ENCODE assay signal across 18 cellular contexts in genomic region chr3:8536106-8537052, GRCh38. TPM values are rescaled to one million over a fixed set of nuclear protein-coding genes. Genes with fewer than 3 reads are reported as not detected.
DNase-seq lines count a peak whose midpoint lies in the region; TF ChIP-seq lines count a peak whose summit lies in the region.
"Had no signal": no experiment of that assay in that cellular context is flagged by ENCODE, and none has a peak within 500 bp of the region (broad histone marks: within the 10 kb centered on the region; RNA-seq: fewer than 3 reads in every experiment).

No MANE protein-coding gene starts in this region.

- H3K27me3 ChIP-seq in spleen (replicated peaks in 1 of 7) = no peaks in the 10 kb centered on the region
- H3K27me3 ChIP-seq: SJSA1 had no signal

- WGBS in spleen, 5 donors = 60 to 72% (median 71%) methylated on average over 7 to 8 of the region's 8 CpGs

- H3K27ac Mint-ChIP-seq in HFFc6 (peak overlapping the region; percentile 62), brain (peak overlapping the region in 3 of 5 experiments; percentile 57 to 86 (median 83)), MCF 10A (ENCODE audit: low read depth, unreplicated experiment) (no peak overlapping the region), CD14-positive monocyte (no peak overlapping the region)
- H3K27ac Mint-ChIP-seq in activated CD4-positive, alpha-beta memory T cell treated with anti-CD3 and anti-CD28 coated beads, Interleukin-2, amount 10 ng/mL, durations not matched to agents 7 days and 5 days = no peak overlapping the region
- H3K27ac Mint-ChIP-seq: activated CD8-positive, alpha-beta T cell treated with anti-CD3 and anti-CD28 coated beads for 36 hours; activated T-helper 17 cell treated with anti-CD3 and anti-CD28 coated beads, Interleukin-2, amount 50 U/mL, for 72 hours; CD4-positive, CD25-positive, alpha-beta regulatory T cell had no signal

- H3K27ac ChIP-seq in spleen = peak overlapping the region in 7 of 8 donors; percentile 3 to 46 (median 17)
- H3K27ac ChIP-seq: SJSA1 had no signal

- peaks cover 11% of the 10 kb centered on the region for H3K27me3 Mint-ChIP-seq in HFFc6 (ENCODE audit: insufficient read depth)
- H3K27me3 Mint-ChIP-seq in brain = peaks cover 7% of the 10 kb centered on the region
- no peaks in the 10 kb centered on the region for H3K27me3 Mint-ChIP-seq in MCF 10A (ENCODE audit: insufficient read depth, unreplicated experiment)
- peaks cover 1% of the 10 kb centered on the region for H3K27me3 Mint-ChIP-seq in activated CD4-positive, alpha-beta memory T cell treated with anti-CD3 and anti-CD28 coated beads, Interleukin-2, amount 10 ng/mL, durations not matched to agents 7 days and 5 days
- peaks cover 2 to 7% (median 4%) of the 10 kb centered on the region in 3 donors for H3K27me3 Mint-ChIP-seq in CD14-positive monocyte (ENCODE audit: low read depth in 3 of 3)
- H3K27me3 Mint-ChIP-seq: CD4-positive, CD25-positive, alpha-beta regulatory T cell had no signal

- no peak for TF ChIP-seq CTCF in HFFc6 (IDR thresholded peaks at IDR 0.05)
- TF ChIP-seq CTCF in brain (conservative IDR thresholded peaks at IDR 0.05) = no peak
- TF ChIP-seq CTCF in spleen (IDR thresholded peaks at IDR 0.05 in 8 of 11, conservative IDR thresholded peaks at IDR 0.05 in 3 of 11) = no peak
- no peak for TF ChIP-seq CTCF in MCF 10A (IDR thresholded peaks at IDR 0.05; ENCODE audit: unreplicated experiment)
- TF ChIP-seq CTCF in CD14-positive monocyte (IDR thresholded peaks at IDR 0.05) = no peak

- peaks cover 0 to 45% (median 3%) of the 10 kb centered on the region in 6 donors for H3K36me3 ChIP-seq in spleen
- H3K36me3 ChIP-seq: SJSA1 had no signal

- H3K4me1 Mint-ChIP-seq in HFFc6 (ENCODE audit: low read depth) (peaks cover 68% of the 10 kb centered on the region), brain (peaks cover 45% of the 10 kb centered on the region), MCF 10A (ENCODE audit: insufficient read depth, unreplicated experiment) (peaks cover 9% of the 10 kb centered on the region), CD14-positive monocyte (no peaks in the 10 kb centered on the region)
- no peaks in the 10 kb centered on the region for H3K4me1 Mint-ChIP-seq in activated CD4-positive, alpha-beta memory T cell treated with anti-CD3 and anti-CD28 coated beads, Interleukin-2, amount 10 ng/mL, durations not matched to agents 7 days and 5 days
- H3K4me1 Mint-ChIP-seq: activated T-helper 17 cell treated with anti-CD3 and anti-CD28 coated beads, Interleukin-2, amount 50 U/mL, for 72 hours; naive B cell had no signal

- H3K36me3 Mint-ChIP-seq in HFFc6 (ENCODE audit: low read depth) (peaks cover 37% of the 10 kb centered on the region), brain (peaks cover 33% of the 10 kb centered on the region), MCF 10A (ENCODE audit: insufficient read depth, unreplicated experiment) (no peaks in the 10 kb centered on the region), CD14-positive monocyte (no peaks in the 10 kb centered on the region)
- no peaks in the 10 kb centered on the region for H3K36me3 Mint-ChIP-seq in activated CD4-positive, alpha-beta memory T cell treated with anti-CD3 and anti-CD28 coated beads, Interleukin-2, amount 10 ng/mL, durations not matched to agents 7 days and 5 days (ENCODE audit: low read depth)
- H3K36me3 Mint-ChIP-seq: naive B cell had no signal

- intact Hi-C loops in spleen (cut with DNase I; ENCODE audit: low total_unique reads) = no loop called here
- intact Hi-C loops in MCF 10A (cut with micrococcal nuclease) = no loop called here
- intact Hi-C loops in CD14-positive monocyte (cut with micrococcal nuclease) = no loop called here

- TF ChIP-seq POLR2A in spleen (IDR thresholded peaks at IDR 0.05) = no peak

- no peak overlapping the region for H3K4me3 ChIP-seq in spleen
- H3K4me3 ChIP-seq: SJSA1 had no signal

- no TSS peak for BruUV-seq in MCF 10A (replicated peaks; lab: Mats Ljungman, UMichigan)

- DNase-seq in HFFc6 (peak; percentile 70), iris pigment epithelial cell (ENCODE audit: low read depth) (peak; percentile 73), spleen (no peak), MCF 10A (ENCODE audit: unreplicated experiment) (no peak), islet precursor cell (no peak), CD14-positive monocyte (ENCODE audit: low spot score) (no peak)
- no peak for DNase-seq in activated CD4-positive, alpha-beta memory T cell treated with anti-CD3 and anti-CD28 coated beads, Interleukin-2, amount 10 ng/mL, durations not matched to agents 7 days and 5 days
- DNase-seq: activated CD8-positive, alpha-beta T cell treated with anti-CD3 and anti-CD28 coated beads for 36 hours; anterior cingulate cortex; CD4-positive, CD25-positive, alpha-beta regulatory T cell; effector memory CD4-positive, alpha-beta T cell; naive B cell; NCI-H510A treated with DMSO at 0.1 percent for 48 hours; stimulated activated CD4-positive, alpha-beta T cell treated with anti-CD3 and anti-CD28 coated beads, Interleukin-4, amount 100 ng/mL, for 4 hours; trophoblast cell had no signal

- H3K9me3 ChIP-seq in spleen = peaks cover 0 to 4% (median 0%) of the 10 kb centered on the region in 8 donors
- H3K9me3 ChIP-seq: SJSA1 had no signal

- POLR2A ChIA-PET in MCF 10A (lab: Yijun Ruan, JAX) = interaction anchor here (0.7 kb wide), 1 partner anchor 513 kb away, joined by 3 read pairs; no protein-coding TSS in a partner anchor
- POLR2A ChIA-PET in activated CD4-positive, alpha-beta memory T cell treated with anti-CD3 and anti-CD28 coated beads, Interleukin-2, amount 10 ng/mL, durations not matched to agents 7 days and 5 days (lab: Charles Lee) = interaction anchor here (0.8 kb wide), 1 partner anchor 9 kb away, joined by 3 read pairs; no protein-coding TSS in a partner anchor

- H3K9me3 Mint-ChIP-seq in HFFc6 = no peaks in the 10 kb centered on the region
- H3K9me3 Mint-ChIP-seq in brain = peaks cover 0 to 3% (median 0%) of the 10 kb centered on the region in 5 experiments
- H3K9me3 Mint-ChIP-seq in MCF 10A (ENCODE audit: unreplicated experiment) = no peaks in the 10 kb centered on the region
- no peaks in the 10 kb centered on the region for H3K9me3 Mint-ChIP-seq in activated CD4-positive, alpha-beta memory T cell treated with anti-CD3 and anti-CD28 coated beads, Interleukin-2, amount 10 ng/mL, durations not matched to agents 7 days and 5 days
- peaks cover 0 to 4% (median 3%) of the 10 kb centered on the region in 7 donors for H3K9me3 Mint-ChIP-seq in CD14-positive monocyte
- H3K9me3 Mint-ChIP-seq: activated CD8-positive, alpha-beta T cell treated with anti-CD3 and anti-CD28 coated beads for 36 hours; activated T-helper 17 cell treated with anti-CD3 and anti-CD28 coated beads, Interleukin-2, amount 50 U/mL, for 72 hours; CD4-positive, CD25-positive, alpha-beta regulatory T cell had no signal

- CTCF ChIA-PET in MCF 10A (lab: Yijun Ruan, JAX) = interaction anchor here (0.8 to 1.2 kb wide), 2 partner anchors 8 to 10 kb away, joined by 3 read pairs; no protein-coding TSS in a partner anchor
- CTCF ChIA-PET in activated CD4-positive, alpha-beta memory T cell treated with anti-CD3 and anti-CD28 coated beads, Interleukin-2, amount 10 ng/mL, durations not matched to agents 7 days and 5 days (lab: Charles Lee) = no interaction called here

- H3K4me1 ChIP-seq in spleen = peaks cover 11 to 65% (median 35%) of the 10 kb centered on the region in 6 donors

- H3K4me3 Mint-ChIP-seq in HFFc6 = no peak overlapping the region
- peak overlapping the region in 1 of 5 experiments; percentile 47 for H3K4me3 Mint-ChIP-seq in brain
- no peak overlapping the region for H3K4me3 Mint-ChIP-seq in MCF 10A (ENCODE audit: unreplicated experiment)
- no peak overlapping the region for H3K4me3 Mint-ChIP-seq in activated CD4-positive, alpha-beta memory T cell treated with anti-CD3 and anti-CD28 coated beads, Interleukin-2, amount 10 ng/mL, durations not matched to agents 7 days and 5 days
- H3K4me3 Mint-ChIP-seq in CD14-positive monocyte = no peak overlapping the region
- H3K4me3 Mint-ChIP-seq: activated CD8-positive, alpha-beta T cell treated with anti-CD3 and anti-CD28 coated beads for 36 hours; activated T-helper 17 cell treated with anti-CD3 and anti-CD28 coated beads, Interleukin-2, amount 50 U/mL, for 72 hours; CD4-positive, CD25-positive, alpha-beta regulatory T cell had no signal

RNA-seq across cellular contexts. Expression of gene LMCD1, which starts 34.8 kb away (rescaled TPM):
- 10 to 100 TPM; 20.1 to 50.6 (median 23.3) TPM for total RNA-seq in HFFc6 (2021; fragmentation: NEBNext Ultra II Directional; extraction: Animal tissue kit (Norgen Biotek cat#: 25700))
- polyA plus RNA-seq in brain (ENCODE audit: insufficient read depth, low read depth, low replicate concordance) (8.8 TPM), spleen (10 to 100 TPM; 24.5 to 44.0 (median 33.2) TPM), CD14-positive monocyte (under 1 TPM in 1 of 2 donors, not detected in 1; 0.51 TPM)
- total RNA-seq in spleen (100 to 1,000 TPM in 1 of 7 donors, 10 to 100 TPM in 6; 60.3 to 203 (median 81.5) TPM), MCF 10A (2022) (0.63 and 0.83 TPM in 2 replicates)
- total RNA-seq in activated CD4-positive, alpha-beta memory T cell treated with anti-CD3 and anti-CD28 coated beads, Interleukin-2, amount 10 ng/mL, durations not matched to agents 7 days and 5 days = 1 to 10 TPM; 3.0 to 4.3 TPM

Comparison
In these comparisons a context has a peak if more than half of its experiments do, and no peak if none do; other contexts are left out.
1. DNase-seq: peak in HFFc6 (single experiment) and iris pigment epithelial cell (single experiment); none in spleen (single experiment), MCF 10A (single experiment), activated CD4-positive, alpha-beta memory T cell treated with anti-CD3 and anti-CD28 coated beads, Interleukin-2, amount 10 ng/mL, durations not matched to agents 7 days and 5 days (single experiment), islet precursor cell (single experiment) and CD14-positive monocyte (single experiment).
2. H3K27ac Mint-ChIP-seq: peak in HFFc6 (single experiment) and brain (3 of 5); none in MCF 10A (single experiment), activated CD4-positive, alpha-beta memory T cell treated with anti-CD3 and anti-CD28 coated beads, Interleukin-2, amount 10 ng/mL, durations not matched to agents 7 days and 5 days (single experiment) and CD14-positive monocyte (0 of 7).